ENCODE assay signal across 8 cellular contexts in the genomic region with DNA sequence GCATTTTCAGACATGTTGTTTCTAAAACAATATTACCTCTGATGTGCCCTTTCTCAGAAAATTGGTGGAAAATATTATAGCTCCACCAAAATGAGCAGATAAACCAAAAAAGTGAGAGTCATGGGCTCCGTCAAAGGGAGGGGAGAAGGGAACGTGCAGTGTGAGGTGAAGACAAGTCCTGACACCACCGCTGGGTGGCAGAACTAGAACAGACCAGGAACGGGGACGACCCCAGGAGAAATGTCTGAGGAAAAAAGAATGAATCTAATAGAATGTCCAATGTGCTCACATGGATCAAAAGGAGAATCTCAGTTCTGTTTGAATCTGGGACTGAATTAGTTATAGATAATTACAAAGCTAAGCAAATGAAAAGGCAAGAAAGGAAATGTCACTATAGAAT. TPM values are rescaled to one million over a fixed set of nuclear protein-coding genes. Genes with fewer than 3 reads are reported as not detected.
A peak's percentile ranks its signal among the peaks of the same experiment; 100 is the strongest.
DNase-seq lines count a peak whose midpoint lies in the region; ATAC-seq and TF ChIP-seq lines count a peak whose summit lies in the region.

No MANE protein-coding gene starts in this region.

- H3K4me3 Mint-ChIP-seq in stimulated activated naive CD8-positive, alpha-beta T cell treated with anti-CD3 and anti-CD28 coated beads, Interleukin-15, amount 100 ng/mL, for 72 hours, result no peak overlapping the region

- H3K9me3 ChIP-seq in left ventricle myocardium inferior (replicated peaks), result no peaks in the 10 kb centered on the region

- peak; percentile 15 for DNase-seq in NCI-H2196 (lab: John Stamatoyannopoulos, UW; ENCODE audit: unreplicated experiment)
- DNase-seq in NCI-H2196 treated with DMSO at 0.1 percent for 48 hours (lab: John Stamatoyannopoulos, UW; ENCODE audit: unreplicated experiment), result no peak
- no peak for DNase-seq in left ventricle myocardium inferior
- DNase-seq in stimulated activated naive CD8-positive, alpha-beta T cell treated with anti-CD3 and anti-CD28 coated beads, Interleukin-15, amount 100 ng/mL, for 72 hours, result peak in 1 of 2 donors; percentile 20
- no peak for DNase-seq in NCI-H774 (lab: John Stamatoyannopoulos, UW)

- H3K4me3 ChIP-seq in WI38 (ENCODE audit: low read depth, low read length), result no peak overlapping the region
- no peak overlapping the region for H3K4me3 ChIP-seq in left ventricle myocardium inferior

- intact Hi-C loops in left ventricle myocardium inferior (cut with micrococcal nuclease), result no loop called here

- no peaks in the 10 kb centered on the region for H3K27me3 Mint-ChIP-seq in stimulated activated naive CD8-positive, alpha-beta T cell treated with anti-CD3 and anti-CD28 coated beads, Interleukin-15, amount 100 ng/mL, for 72 hours

- peaks cover 35% of the 10 kb centered on the region for H3K4me1 ChIP-seq in left ventricle myocardium inferior

- ATAC-seq in HG03565 (IDR thresholded peaks at IDR 0.05; ENCODE audit: unreplicated experiment), result peak; percentile 53
- ATAC-seq in stimulated activated naive CD8-positive, alpha-beta T cell treated with anti-CD3 and anti-CD28 coated beads, Interleukin-15, amount 100 ng/mL, for 72 hours, result peak; percentile 60
- no peak for ATAC-seq in GM21717 (IDR thresholded peaks at IDR 0.05; ENCODE audit: unreplicated experiment)

- no peak overlapping the region for H3K27ac Mint-ChIP-seq in stimulated activated naive CD8-positive, alpha-beta T cell treated with anti-CD3 and anti-CD28 coated beads, Interleukin-15, amount 100 ng/mL, for 72 hours

- H3K36me3 ChIP-seq in left ventricle myocardium inferior, result peaks cover 89% of the 10 kb centered on the region

- H3K27me3 ChIP-seq in left ventricle myocardium inferior (ENCODE audit: low read depth), result no peaks in the 10 kb centered on the region

- peaks cover 9% of the 10 kb centered on the region for H3K4me1 Mint-ChIP-seq in stimulated activated naive CD8-positive, alpha-beta T cell treated with anti-CD3 and anti-CD28 coated beads, Interleukin-15, amount 100 ng/mL, for 72 hours

- H3K27ac ChIP-seq in left ventricle myocardium inferior (replicated peaks), result no peak overlapping the region

- no peaks in the 10 kb centered on the region for H3K9me3 Mint-ChIP-seq in stimulated activated naive CD8-positive, alpha-beta T cell treated with anti-CD3 and anti-CD28 coated beads, Interleukin-15, amount 100 ng/mL, for 72 hours

- TF ChIP-seq CTCF in WI38 (IDR thresholded peaks at IDR 0.05; ENCODE audit: low read depth, low read length) (peak; percentile 55), left ventricle myocardium inferior (IDR thresholded peaks at IDR 0.05; ENCODE audit: borderline replicate concordance) (peak; percentile 64)

RNA-seq across cellular contexts. Expression of gene BCL2, which starts 22.6 kb away (rescaled TPM):
- 7.3 TPM for total RNA-seq in left ventricle myocardium inferior

RNA-seq across cellular contexts. Expression of gene KDSR, which starts 24.8 kb away (rescaled TPM):
- total RNA-seq in left ventricle myocardium inferior, result 31.3 TPM
